25 cellular contexts compared by ENCODE assay signal in the genomic region with DNA sequence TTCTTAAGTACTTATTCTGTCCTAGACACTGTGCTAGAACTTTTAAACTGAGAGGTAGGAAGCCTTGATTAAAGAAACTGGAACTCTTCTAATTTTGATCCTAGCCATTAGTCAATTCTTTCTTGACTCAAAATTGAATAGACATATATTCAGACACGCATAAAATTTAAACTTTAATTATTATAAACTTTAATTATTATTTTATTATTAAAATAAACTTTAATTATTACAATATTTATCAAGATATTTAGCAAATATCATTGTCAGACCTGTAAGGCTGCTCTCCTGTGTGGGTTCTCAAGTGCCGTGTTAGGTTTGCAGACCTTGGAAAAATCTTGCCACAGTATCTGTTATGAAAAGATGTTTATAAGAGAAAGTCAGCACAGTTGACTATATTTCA.
"Had no signal": no experiment of that assay in that cellular context is flagged by ENCODE, and none has a peak within 500 bp of the region (broad histone marks: within the 10 kb centered on the region; RNA-seq: fewer than 3 reads in every experiment).

No MANE protein-coding gene starts in this region.

- DNase-seq: colonic mucosa; cortex of kidney; effector CD8-positive, alpha-beta T cell; effector memory CD8-positive, alpha-beta T cell; endodermal cell; erythroblast; esophagus squamous epithelium; foreskin fibroblast; foreskin melanocyte; heart left ventricle; hypothalamus; immature natural killer cell; islet precursor cell; left cardiac atrium; left lung; left ventricle myocardium superior; mammary epithelial cell; mesendoderm; midbrain; naive thymus-derived CD4-positive, alpha-beta T cell had no signal

- H3K9me3 ChIP-seq: colonic mucosa, esophagus squamous epithelium, gastroesophageal sphincter, heart left ventricle, left lung had no signal

- H3K27me3 ChIP-seq: colonic mucosa, esophagus squamous epithelium, gastroesophageal sphincter, heart left ventricle, hepatocyte, left lung had no signal

- H3K27ac ChIP-seq: colonic mucosa, epithelial cell of prostate, esophagus squamous epithelium, gastroesophageal sphincter, heart left ventricle, hepatocyte, left lung had no signal

- H3K36me3 ChIP-seq: colonic mucosa, gastroesophageal sphincter, left lung had no signal

- H3K4me1 ChIP-seq: colonic mucosa had no signal

- H3K4me3 ChIP-seq: colonic mucosa, esophagus squamous epithelium, gastroesophageal sphincter, heart left ventricle, hepatocyte, left lung, lung had no signal

- FAIRE-seq: endometrium had no signal
